In genomic region chr6:29632789-29633531, GRCh38 we compare ENCODE assay signal across 8 cellular contexts. TPM values are rescaled to one million over a fixed set of nuclear protein-coding genes. Genes with fewer than 3 reads are reported as not detected.
DNase-seq lines count a peak whose midpoint lies in the region; ATAC-seq and TF ChIP-seq lines count a peak whose summit lies in the region.

Gene GABBR1 (minus strand): TSS chr6:29633183. CDS start chr6:29632385, 798 bp downstream.

- POLR2A ChIA-PET in activated naive CD8-positive, alpha-beta T cell treated with anti-CD3 and anti-CD28 coated beads, Interleukin-2, amount 10 ng/mL, durations not matched to agents 7 days and 5 days (lab: Charles Lee) = interaction anchor here (0.9 kb wide), 1 partner anchor 17 kb away, joined by 3 read pairs; no protein-coding TSS in a partner anchor

- no peaks in the 10 kb centered on the region for H3K36me3 ChIP-seq in tibial nerve

- no peaks in the 10 kb centered on the region for H3K27me3 ChIP-seq in tibial nerve

- TF ChIP-seq CTCF in glutamatergic neuron (IDR thresholded peaks at IDR 0.05; ENCODE audit: partially characterized antibody, unreplicated experiment) (no peak), osteocyte (IDR thresholded peaks at IDR 0.05) (no peak), tibial nerve (IDR thresholded peaks at IDR 0.05) (no peak)

- peak; percentile 93 for DNase-seq in DMS 273 (lab: John Stamatoyannopoulos, UW; ENCODE audit: unreplicated experiment)
- DNase-seq in GOT3 (lab: John Stamatoyannopoulos, UW) = peak; percentile 36
- DNase-seq in NCI-H1092 (lab: John Stamatoyannopoulos, UW) = peak; percentile 73
- peak; percentile 33 to 83 for DNase-seq in SW 1271 (lab: John Stamatoyannopoulos, UW)
- peak; percentile 78 for DNase-seq in activated naive CD8-positive, alpha-beta T cell treated with anti-CD3 and anti-CD28 coated beads, Interleukin-2, amount 10 ng/mL, durations not matched to agents 7 days and 5 days
- DNase-seq in glutamatergic neuron = peak; percentile 92
- DNase-seq in osteocyte (ENCODE audit: extremely low spot score, unreplicated experiment) = peak; percentile 96
- peak; percentile 77 to 84 for DNase-seq in tibial nerve (ENCODE audit: low spot score in 2 of 2)

- peak; percentile 3 to 71 for TF ChIP-seq POLR2A in tibial nerve (IDR thresholded peaks at IDR 0.05)

- peak; percentile 74 for ATAC-seq in activated naive CD8-positive, alpha-beta T cell treated with anti-CD3 and anti-CD28 coated beads, Interleukin-2, amount 10 ng/mL, durations not matched to agents 7 days and 5 days (ENCODE audit: low read depth)

- H3K4me1 ChIP-seq in tibial nerve = peaks cover 0 to 43% (median 16%) of the 10 kb centered on the region in 4 donors

- no peaks in the 10 kb centered on the region for H3K9me3 ChIP-seq in tibial nerve

- 1% methylated on average over 50 to 57 of the region's 57 CpGs for WGBS in tibial nerve, 2 donors

- H3K4me1 Mint-ChIP-seq in activated naive CD8-positive, alpha-beta T cell treated with anti-CD3 and anti-CD28 coated beads, Interleukin-2, amount 10 ng/mL, durations not matched to agents 7 days and 5 days = peaks cover 30% of the 10 kb centered on the region
- H3K4me1 Mint-ChIP-seq in glutamatergic neuron (ENCODE audit: low read depth, unreplicated experiment) = peaks cover 25% of the 10 kb centered on the region
- H3K4me1 Mint-ChIP-seq in osteocyte (ENCODE audit: unreplicated experiment) = peaks cover 44% of the 10 kb centered on the region

- peak within 1 kb of the TSS; percentile 31 for H3K27ac Mint-ChIP-seq in activated naive CD8-positive, alpha-beta T cell treated with anti-CD3 and anti-CD28 coated beads, Interleukin-2, amount 10 ng/mL, durations not matched to agents 7 days and 5 days
- H3K27ac Mint-ChIP-seq in glutamatergic neuron (ENCODE audit: unreplicated experiment) (peak within 1 kb of the TSS; percentile 98), osteocyte (ENCODE audit: unreplicated experiment) (peak within 1 kb of the TSS; percentile 74)

- peaks cover 3% of the 10 kb centered on the region for H3K36me3 Mint-ChIP-seq in activated naive CD8-positive, alpha-beta T cell treated with anti-CD3 and anti-CD28 coated beads, Interleukin-2, amount 10 ng/mL, durations not matched to agents 7 days and 5 days
- H3K36me3 Mint-ChIP-seq in glutamatergic neuron (ENCODE audit: unreplicated experiment) = peaks cover 15% of the 10 kb centered on the region
- no peaks in the 10 kb centered on the region for H3K36me3 Mint-ChIP-seq in osteocyte (ENCODE audit: unreplicated experiment)

- TF ChIP-seq EP300 in tibial nerve (IDR thresholded peaks at IDR 0.05) = peak; percentile 56 to 81

- peak within 1 kb of the TSS; percentile 71 to 84 (median 79) for H3K4me3 ChIP-seq in tibial nerve

- H3K9me3 Mint-ChIP-seq in activated naive CD8-positive, alpha-beta T cell treated with anti-CD3 and anti-CD28 coated beads, Interleukin-2, amount 10 ng/mL, durations not matched to agents 7 days and 5 days = no peaks in the 10 kb centered on the region
- peaks cover 13% of the 10 kb centered on the region for H3K9me3 Mint-ChIP-seq in glutamatergic neuron (ENCODE audit: unreplicated experiment)
- no peaks in the 10 kb centered on the region for H3K9me3 Mint-ChIP-seq in osteocyte (ENCODE audit: unreplicated experiment)

- peaks cover 45% of the 10 kb centered on the region for H3K27me3 Mint-ChIP-seq in activated naive CD8-positive, alpha-beta T cell treated with anti-CD3 and anti-CD28 coated beads, Interleukin-2, amount 10 ng/mL, durations not matched to agents 7 days and 5 days
- H3K27me3 Mint-ChIP-seq in glutamatergic neuron (ENCODE audit: unreplicated experiment) (peaks cover 19% of the 10 kb centered on the region), osteocyte (ENCODE audit: unreplicated experiment) (peaks cover 2% of the 10 kb centered on the region)

- H3K27ac ChIP-seq in tibial nerve = peak within 1 kb of the TSS; percentile 67 to 87 (median 79)

- H3K4me3 Mint-ChIP-seq in activated naive CD8-positive, alpha-beta T cell treated with anti-CD3 and anti-CD28 coated beads, Interleukin-2, amount 10 ng/mL, durations not matched to agents 7 days and 5 days = peak within 1 kb of the TSS; percentile 85
- H3K4me3 Mint-ChIP-seq in glutamatergic neuron (ENCODE audit: unreplicated experiment) = peak within 1 kb of the TSS; percentile 95
- H3K4me3 Mint-ChIP-seq in osteocyte (ENCODE audit: unreplicated experiment) = peak within 1 kb of the TSS; percentile 93

RNA-seq across cellular contexts. Expression of gene GABBR1, which starts in this region (rescaled TPM):
- total RNA-seq in activated naive CD8-positive, alpha-beta T cell treated with anti-CD3 and anti-CD28 coated beads, Interleukin-2, amount 10 ng/mL, durations not matched to agents 7 days and 5 days = 10 to 100 TPM; 20.1 to 20.7 TPM
- total RNA-seq in glutamatergic neuron (ENCODE audit: unreplicated experiment) (158 TPM), osteocyte (80.4 and 93.6 TPM in 2 replicates), tibial nerve (10 to 100 TPM; 55.3 to 89.6 (median 70.5) TPM)

Comparison
In these comparisons a context has a peak if more than half of its experiments do, and no peak if none do; other contexts are left out.
1. Peak in every context shown above with its lines: DNase-seq, ATAC-seq, H3K4me3 ChIP-seq and H3K27ac ChIP-seq.
2. DNase-seq: peak in every context shown above with its lines; median percentile 96 in osteocyte; 93 in DMS 273; 92 in glutamatergic neuron; 80 in tibial nerve; 78 in activated naive CD8-positive, alpha-beta T cell treated with anti-CD3 and anti-CD28 coated beads, Interleukin-2, amount 10 ng/mL, durations not matched to agents 7 days and 5 days; 73 in NCI-H1092; 58 in SW 1271; 36 in GOT3.
3. H3K27ac Mint-ChIP-seq: peak in every context shown above with its lines; median percentile 98 in glutamatergic neuron; 74 in osteocyte; 31 in activated naive CD8-positive, alpha-beta T cell treated with anti-CD3 and anti-CD28 coated beads, Interleukin-2, amount 10 ng/mL, durations not matched to agents 7 days and 5 days.